In the genomic region with DNA sequence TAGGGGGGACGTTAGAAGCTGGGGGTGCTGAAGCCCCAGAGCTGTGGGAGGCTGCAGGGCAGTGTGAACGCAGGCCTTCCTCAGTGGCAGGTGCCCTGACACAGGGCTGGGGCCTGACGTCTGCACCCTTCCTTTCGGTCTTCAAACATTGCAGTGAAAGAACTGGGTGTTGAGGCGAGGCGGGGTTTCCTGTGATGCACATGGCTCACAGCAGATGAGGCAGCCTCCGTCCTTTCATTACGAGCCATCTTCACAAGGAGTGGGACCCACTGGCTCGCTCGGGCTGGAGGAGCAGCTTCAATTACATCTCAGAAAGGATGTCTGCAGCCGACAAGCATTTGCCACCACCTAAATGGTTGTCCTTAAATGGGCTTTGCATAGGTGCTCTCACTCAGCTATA, we compare ENCODE assay signal across 17 cellular contexts.
A peak's percentile ranks its signal among the peaks of the same experiment; 100 is the strongest.
DNase-seq lines count a peak whose midpoint lies in the region; ATAC-seq and TF ChIP-seq lines count a peak whose summit lies in the region.
"Had no signal": no experiment of that assay in that cellular context is flagged by ENCODE, and none has a peak within 500 bp of the region (broad histone marks: within the 10 kb centered on the region; RNA-seq: fewer than 3 reads in every experiment).

No MANE protein-coding gene starts in this region.

- no peaks in the 10 kb centered on the region for H3K36me3 Mint-ChIP-seq in activated CD8-positive, alpha-beta memory T cell treated with anti-CD3 and anti-CD28 coated beads, Interleukin-2, amount 10 ng/mL, durations not matched to agents 7 days and 5 days
- no peaks in the 10 kb centered on the region for H3K36me3 Mint-ChIP-seq in CD8-positive, alpha-beta T cell

- no peaks in the 10 kb centered on the region for H4K20me1 ChIP-seq in BLaER1

- H3K27ac Mint-ChIP-seq in activated CD8-positive, alpha-beta memory T cell treated with anti-CD3 and anti-CD28 coated beads, Interleukin-2, amount 10 ng/mL, durations not matched to agents 7 days and 5 days = no peak overlapping the region
- H3K27ac Mint-ChIP-seq in CD8-positive, alpha-beta T cell = no peak overlapping the region

- no peaks in the 10 kb centered on the region for H3K36me3 ChIP-seq in BLaER1
- H3K36me3 ChIP-seq in CD8-positive, alpha-beta T cell (ENCODE audit: insufficient read depth, low read length) = no peaks in the 10 kb centered on the region

- no peak overlapping the region for H3K4me3 Mint-ChIP-seq in activated CD8-positive, alpha-beta memory T cell treated with anti-CD3 and anti-CD28 coated beads, Interleukin-2, amount 10 ng/mL, durations not matched to agents 7 days and 5 days
- no peak overlapping the region for H3K4me3 Mint-ChIP-seq in CD8-positive, alpha-beta T cell

- POLR2A ChIA-PET in CD8-positive, alpha-beta T cell (lab: Charles Lee) = no interaction called here

- H3K4me1 ChIP-seq in BLaER1 = peaks cover 78% of the 10 kb centered on the region
- peaks cover 52% of the 10 kb centered on the region for H3K4me1 ChIP-seq in CD8-positive, alpha-beta T cell (ENCODE audit: insufficient read depth, low read length)

- H3K4me3 ChIP-seq in BLaER1 (no peak overlapping the region), foreskin fibroblast (ENCODE audit: low read depth in 1 of 2, low read length in 2 of 2) (no peak overlapping the region)
- no peak overlapping the region for H3K4me3 ChIP-seq in CD8-positive, alpha-beta T cell (ENCODE audit: low read depth, low read length)

- H3K27me3 ChIP-seq in BLaER1 = no peaks in the 10 kb centered on the region
- no peaks in the 10 kb centered on the region for H3K27me3 ChIP-seq in CD8-positive, alpha-beta T cell (ENCODE audit: insufficient read depth, low read length)

- H3K4me2 ChIP-seq in BLaER1 = peak overlapping the region; percentile 95

- DNase-seq in activated CD8-positive, alpha-beta memory T cell treated with anti-CD3 and anti-CD28 coated beads, Interleukin-2, amount 50 U/mL, for 48 hours = peak; percentile 52
- no peak for DNase-seq in activated CD8-positive, alpha-beta memory T cell treated with anti-CD3 and anti-CD28 coated beads, Interleukin-2, amount 10 ng/mL, durations not matched to agents 7 days and 5 days
- DNase-seq in CD8-positive, alpha-beta T cell = peak in 1 of 7 experiments; percentile 48
- DNase-seq in islet precursor cell = peak; percentile 38
- no peak for DNase-seq in foreskin fibroblast
- DNase-seq: DMS53, KG1, NCI-H1436, NCI-H2029, NCI-H2171, NCI-H748 treated with DMSO at 0.1 percent for 48 hours, OCI-M1, RPMI8226 had no signal

- H3K9me3 Mint-ChIP-seq in activated CD8-positive, alpha-beta memory T cell treated with anti-CD3 and anti-CD28 coated beads, Interleukin-2, amount 10 ng/mL, durations not matched to agents 7 days and 5 days (ENCODE audit: low read depth) = peaks cover 2% of the 10 kb centered on the region
- no peaks in the 10 kb centered on the region for H3K9me3 Mint-ChIP-seq in CD8-positive, alpha-beta T cell

- H3K4me1 Mint-ChIP-seq in activated CD8-positive, alpha-beta memory T cell treated with anti-CD3 and anti-CD28 coated beads, Interleukin-2, amount 10 ng/mL, durations not matched to agents 7 days and 5 days = peaks cover 13% of the 10 kb centered on the region
- H3K4me1 Mint-ChIP-seq in CD8-positive, alpha-beta T cell (ENCODE audit: low read depth) = peaks cover 57% of the 10 kb centered on the region

- no peak overlapping the region for H3K27ac ChIP-seq in BLaER1
- no peak overlapping the region for H3K27ac ChIP-seq in CD8-positive, alpha-beta T cell (ENCODE audit: low read depth, low read length)

- CTCF ChIA-PET in activated CD8-positive, alpha-beta memory T cell treated with anti-CD3 and anti-CD28 coated beads, Interleukin-2, amount 10 ng/mL, durations not matched to agents 7 days and 5 days (lab: Charles Lee) = no interaction called here
- CTCF ChIA-PET in CD8-positive, alpha-beta T cell (lab: Charles Lee) = no interaction called here

- no peak overlapping the region for H3K9ac ChIP-seq in BLaER1

- TF ChIP-seq CTCF in CD8-positive, alpha-beta T cell (IDR thresholded peaks at IDR 0.05) = no peak
- no peak for TF ChIP-seq CTCF in foreskin fibroblast (IDR thresholded peaks at IDR 0.05; ENCODE audit: low read depth, low read length)

- no peak for ATAC-seq in activated CD8-positive, alpha-beta memory T cell treated with anti-CD3 and anti-CD28 coated beads, Interleukin-2, amount 10 ng/mL, durations not matched to agents 7 days and 5 days
- ATAC-seq in CD8-positive, alpha-beta T cell = peak; percentile 58
- ATAC-seq in HG02678 (IDR thresholded peaks at IDR 0.05; ENCODE audit: unreplicated experiment) (no peak), GM21576 (IDR thresholded peaks at IDR 0.05; ENCODE audit: unreplicated experiment) (no peak)
- ATAC-seq: HepG2 had no signal

- no peaks in the 10 kb centered on the region for H3K9me3 ChIP-seq in BLaER1
- no peaks in the 10 kb centered on the region for H3K9me3 ChIP-seq in CD8-positive, alpha-beta T cell (ENCODE audit: low read length)

- H3K27me3 Mint-ChIP-seq in activated CD8-positive, alpha-beta memory T cell treated with anti-CD3 and anti-CD28 coated beads, Interleukin-2, amount 10 ng/mL, durations not matched to agents 7 days and 5 days = peaks cover 18% of the 10 kb centered on the region
- H3K27me3 Mint-ChIP-seq in CD8-positive, alpha-beta T cell (ENCODE audit: low read depth) = peaks cover 5% of the 10 kb centered on the region

- intact Hi-C loops in CD8-positive, alpha-beta T cell (cut with DNase I, micrococcal nuclease) = no loop called here

Comparison
In these comparisons a context has a peak if more than half of its experiments do, and no peak if none do; other contexts are left out.
1. DNase-seq: peak in activated CD8-positive, alpha-beta memory T cell treated with anti-CD3 and anti-CD28 coated beads, Interleukin-2, amount 50 U/mL, for 48 hours (single experiment) and islet precursor cell (single experiment); none in activated CD8-positive, alpha-beta memory T cell treated with anti-CD3 and anti-CD28 coated beads, Interleukin-2, amount 10 ng/mL, durations not matched to agents 7 days and 5 days (single experiment) and foreskin fibroblast (0 of 2).